Comparison of ENCODE assay signal across 23 cellular contexts in genomic region chr9:109500421-109500974, GRCh38. TPM values are rescaled to one million over a fixed set of nuclear protein-coding genes. Genes with fewer than 3 reads are reported as not detected.
DNase-seq lines count a peak whose midpoint lies in the region; ATAC-seq and TF ChIP-seq lines count a peak whose summit lies in the region.
"Had no signal": no experiment of that assay in that cellular context is flagged by ENCODE, and none has a peak within 500 bp of the region (broad histone marks: within the 10 kb centered on the region; RNA-seq: fewer than 3 reads in every experiment).

No MANE protein-coding gene starts in this region.

- TF ChIP-seq CTCF in chondrocyte (IDR thresholded peaks at IDR 0.05) (no peak), mesothelial cell of epicardium (IDR thresholded peaks at IDR 0.05; ENCODE audit: unreplicated experiment) (no peak), thoracic aorta (IDR thresholded peaks at IDR 0.05) (no peak)

- peak overlapping the region; percentile 72 for H3K4me3 ChIP-seq in thoracic aorta
- H3K4me3 ChIP-seq: K562, lung had no signal

- no peaks in the 10 kb centered on the region for H3K36me3 ChIP-seq in thoracic aorta
- H3K36me3 ChIP-seq: prostate gland had no signal

- H3K27me3 ChIP-seq in thoracic aorta (replicated peaks; ENCODE audit: insufficient read depth) = no peaks in the 10 kb centered on the region
- H3K27me3 ChIP-seq: testis had no signal

- no peak overlapping the region for H3K27ac ChIP-seq in thoracic aorta
- H3K27ac ChIP-seq: 22Rv1, testis had no signal

- peak overlapping the region; percentile 70 for H3K4me3 Mint-ChIP-seq in chondrocyte (ENCODE audit: unreplicated experiment)
- H3K4me3 Mint-ChIP-seq in mesothelial cell of epicardium = peak overlapping the region; percentile 56
- H3K4me3 Mint-ChIP-seq: activated CD4-positive, alpha-beta memory T cell treated with anti-CD3 and anti-CD28 coated beads, Interleukin-2, amount 10 ng/mL, durations not matched to agents 7 days and 5 days; activated naive CD4-positive, alpha-beta T cell treated with anti-CD3 and anti-CD28 coated beads, Interleukin-2, amount 50 U/mL, for 24 hours; activated T-cell treated with anti-CD3 and anti-CD28 coated beads, Interleukin-2, amount 50 U/mL, for 4 hours; dendritic cell treated with granulocyte-macrophage colony-stimulating factor and Interleukin-4, amounts not matched to agents 40 ng/mL and 50 ng/mL, for 4 days had no signal

- DNase-seq in DMS53 (lab: John Stamatoyannopoulos, UW) = peak; percentile 20
- DNase-seq in DMS53 treated with DMSO at 0.1 percent for 48 hours (lab: John Stamatoyannopoulos, UW; ENCODE audit: unreplicated experiment) = no peak
- DNase-seq in chondrocyte (ENCODE audit: low spot score) = no peak
- DNase-seq in mesothelial cell of epicardium (ENCODE audit: low spot score in 2 of 2, unreplicated experiment in 2 of 2) = no peak
- DNase-seq in thoracic aorta (ENCODE audit: low spot score) = no peak
- DNase-seq in stimulated activated CD4-positive, alpha-beta T cell treated with anti-CD3 and anti-CD28 coated beads, Interleukin-4, amount 100 ng/mL, for 1 hour = no peak
- no peak for DNase-seq in NCI-H1930 (lab: John Stamatoyannopoulos, UW)
- DNase-seq: activated CD4-positive, alpha-beta memory T cell treated with anti-CD3 and anti-CD28 coated beads, Interleukin-2, amount 10 ng/mL, durations not matched to agents 7 days and 5 days; activated T-cell treated with anti-CD3 and anti-CD28 coated beads, Interleukin-2, amount 50 U/mL, for 4 hours; C1 segment of cervical spinal cord; MV-4-11; NCI-H187 treated with DMSO at 0.1 percent for 48 hours; NK-92 treated with Interleukin-12 subunit alpha and Interleukin-12 subunit beta, amount 100 ng/mL, for 24 hours; stimulated activated CD4-positive, alpha-beta T cell treated with anti-CD3 and anti-CD28 coated beads, Interleukin-12 subunit alpha, Interleukin-12 subunit beta, amount 100 ng/mL, for 4 hours; T-helper 1 cell had no signal

- H3K9me3 Mint-ChIP-seq in chondrocyte (ENCODE audit: low read depth) (no peaks in the 10 kb centered on the region), mesothelial cell of epicardium (no peaks in the 10 kb centered on the region)
- H3K9me3 Mint-ChIP-seq: activated CD4-positive, alpha-beta memory T cell treated with anti-CD3 and anti-CD28 coated beads, Interleukin-2, amount 10 ng/mL, durations not matched to agents 7 days and 5 days; activated naive CD4-positive, alpha-beta T cell treated with anti-CD3 and anti-CD28 coated beads, Interleukin-2, amount 50 U/mL, for 24 hours; activated T-cell treated with anti-CD3 and anti-CD28 coated beads, Interleukin-2, amount 50 U/mL, for 4 hours; dendritic cell treated with granulocyte-macrophage colony-stimulating factor and Interleukin-4, amounts not matched to agents 40 ng/mL and 50 ng/mL, for 4 days had no signal

- no peaks in the 10 kb centered on the region for H3K9me3 ChIP-seq in thoracic aorta
- H3K9me3 ChIP-seq: prostate gland, testis had no signal

- no peaks in the 10 kb centered on the region for H3K36me3 Mint-ChIP-seq in chondrocyte (ENCODE audit: low read depth)
- no peaks in the 10 kb centered on the region for H3K36me3 Mint-ChIP-seq in mesothelial cell of epicardium
- H3K36me3 Mint-ChIP-seq: activated naive CD4-positive, alpha-beta T cell treated with anti-CD3 and anti-CD28 coated beads, Interleukin-2, amount 50 U/mL, for 24 hours had no signal

- H3K27me3 Mint-ChIP-seq in chondrocyte (ENCODE audit: low read depth) = peaks cover 27% of the 10 kb centered on the region
- H3K27me3 Mint-ChIP-seq in mesothelial cell of epicardium (ENCODE audit: low read depth) = peaks cover 86% of the 10 kb centered on the region

- no peak for ATAC-seq in thoracic aorta (ENCODE audit: insufficient number of reproducible peaks, low FRiP score, low read depth)
- no peak for ATAC-seq in GM21717 (IDR thresholded peaks at IDR 0.05; ENCODE audit: unreplicated experiment)
- ATAC-seq: activated T-cell treated with anti-CD3 and anti-CD28 coated beads, Interleukin-2, amount 50 U/mL, for 4 hours had no signal

- peaks cover 6 to 29% of the 10 kb centered on the region in 2 donors for H3K4me1 ChIP-seq in thoracic aorta (ENCODE audit: control insufficient read depth in 1 of 2, low read depth in 2 of 2)
- H3K4me1 ChIP-seq: prostate gland, testis had no signal

- H3K4me1 Mint-ChIP-seq in chondrocyte (ENCODE audit: low read depth) (peaks cover 21% of the 10 kb centered on the region), mesothelial cell of epicardium (peaks cover 20% of the 10 kb centered on the region)

- H3K27ac Mint-ChIP-seq in chondrocyte (ENCODE audit: unreplicated experiment) = no peak overlapping the region
- no peak overlapping the region for H3K27ac Mint-ChIP-seq in mesothelial cell of epicardium
- H3K27ac Mint-ChIP-seq: activated CD4-positive, alpha-beta memory T cell treated with anti-CD3 and anti-CD28 coated beads, Interleukin-2, amount 10 ng/mL, durations not matched to agents 7 days and 5 days; activated naive CD4-positive, alpha-beta T cell treated with anti-CD3 and anti-CD28 coated beads, Interleukin-2, amount 50 U/mL, for 24 hours; dendritic cell treated with granulocyte-macrophage colony-stimulating factor and Interleukin-4, amounts not matched to agents 40 ng/mL and 50 ng/mL, for 4 days had no signal

RNA-seq across cellular contexts. Expression of gene PTPN3, which starts 2.4 kb away (rescaled TPM):
- total RNA-seq in chondrocyte (4.5 to 7.2 TPM (median 6.6 TPM) in 3 replicates), mesothelial cell of epicardium (6.2 to 7.5 TPM (median 6.8 TPM) in 3 replicates), thoracic aorta (10 to 100 TPM; 16.9 to 20.3 TPM)
